In the genomic region with DNA sequence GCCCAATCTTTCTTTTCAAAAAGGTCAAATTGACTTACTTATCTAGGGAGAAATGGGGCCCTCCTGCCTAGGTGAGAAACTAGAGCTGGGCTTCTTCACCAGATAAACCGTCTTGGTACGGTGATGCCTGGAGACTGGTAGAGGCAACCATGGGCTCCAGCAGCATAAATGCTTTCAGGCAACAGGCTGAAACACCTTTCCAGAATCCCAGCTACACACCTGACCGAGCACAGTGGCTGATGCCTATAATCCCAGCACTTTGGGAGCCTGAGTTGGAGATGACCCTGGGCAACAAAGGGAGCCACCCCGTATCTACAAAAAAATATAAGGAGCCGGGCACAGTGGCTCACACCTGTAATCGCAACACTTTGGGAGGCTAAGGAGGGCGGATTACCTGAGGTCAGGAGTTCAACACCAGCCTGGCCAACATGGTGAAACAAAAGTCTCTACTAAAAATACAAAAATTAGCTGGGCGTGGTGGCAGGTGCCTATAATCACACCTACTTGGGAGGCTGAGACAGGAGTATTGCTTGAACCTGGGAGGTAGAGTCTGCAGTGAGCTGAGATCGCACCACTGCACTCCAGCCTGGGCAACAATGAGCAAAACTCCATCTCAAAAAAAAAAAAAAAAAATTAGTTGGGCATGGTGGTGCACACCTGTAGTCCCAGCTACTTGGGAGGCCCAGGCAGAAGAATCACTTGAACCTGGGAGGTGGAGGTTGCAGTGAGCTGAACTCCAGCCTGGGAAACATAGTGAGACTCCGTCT, we compare ENCODE assay signal across 14 cellular contexts. TPM values are rescaled to one million over a fixed set of nuclear protein-coding genes. Genes with fewer than 3 reads are reported as not detected.
A peak's percentile ranks its signal among the peaks of the same experiment; 100 is the strongest.
DNase-seq lines count a peak whose midpoint lies in the region; TF ChIP-seq lines count a peak whose summit lies in the region.
"Had no signal": no experiment of that assay in that cellular context is flagged by ENCODE, and none has a peak within 500 bp of the region (broad histone marks: within the 10 kb centered on the region; RNA-seq: fewer than 3 reads in every experiment).

No MANE protein-coding gene starts in this region.

- H3K27ac ChIP-seq in VCaP, result peak overlapping the region; percentile 99
- H3K27ac ChIP-seq: ascending aorta, BLaER1, coronary artery had no signal

- H3K4me3 Mint-ChIP-seq in neural crest cell, result peak overlapping the region; percentile 79
- H3K4me3 Mint-ChIP-seq: activated CD8-positive, alpha-beta T cell treated with anti-CD3 and anti-CD28 coated beads, Interleukin-2, amount 10 ng/mL, durations not matched to agents 7 days and 5 days; HFFc6; nephron had no signal

- peaks cover 5% of the 10 kb centered on the region for H3K27me3 Mint-ChIP-seq in neural crest cell (ENCODE audit: low read depth)

- no peaks in the 10 kb centered on the region for H3K9me3 Mint-ChIP-seq in neural crest cell
- H3K9me3 Mint-ChIP-seq: HFFc6, nephron had no signal

- DNase-seq in neural crest cell (ENCODE audit: low read depth, low spot score), result no peak
- DNase-seq in activated CD4-positive, alpha-beta T cell treated with anti-CD3 and anti-CD28 coated beads, Interleukin-2, amount 50 U/mL, for 48 hours, result no peak
- DNase-seq: activated CD8-positive, alpha-beta T cell treated with anti-CD3 and anti-CD28 coated beads, Interleukin-2, amount 10 ng/mL, durations not matched to agents 7 days and 5 days; activated gamma-delta T cell; DMS153; HFFc6; NCI-H1092; NCI-H2107; NCI-H69 had no signal

- no peak overlapping the region for H3K27ac Mint-ChIP-seq in neural crest cell (ENCODE audit: unreplicated experiment)
- H3K27ac Mint-ChIP-seq: activated CD8-positive, alpha-beta T cell treated with anti-CD3 and anti-CD28 coated beads, Interleukin-2, amount 10 ng/mL, durations not matched to agents 7 days and 5 days had no signal

- peaks cover 16% of the 10 kb centered on the region for H3K36me3 Mint-ChIP-seq in neural crest cell (ENCODE audit: low read depth)

- TF ChIP-seq CTCF in VCaP (conservative IDR thresholded peaks at IDR 0.05) (no peak), neural crest cell (conservative IDR thresholded peaks at IDR 0.05) (no peak)

- peaks cover 23% of the 10 kb centered on the region for H3K4me1 Mint-ChIP-seq in neural crest cell

RNA-seq across cellular contexts. Expression of a gene that starts 8.0 kb away (rescaled TPM):
- total RNA-seq in neural crest cell, result 163 and 172 TPM in 2 replicates

RNA-seq across cellular contexts. Expression of a gene that starts 23.2 kb away (rescaled TPM):
- 6.2 and 6.3 TPM in 2 replicates for total RNA-seq in neural crest cell

RNA-seq across cellular contexts. Expression of a gene that starts 25.8 kb away (rescaled TPM):
- total RNA-seq in neural crest cell, result 6.1 and 6.3 TPM in 2 replicates
- total RNA-seq: ascending aorta had no signal

RNA-seq across cellular contexts. Expression of a gene that starts 32.0 kb away (rescaled TPM):
- total RNA-seq in neural crest cell, result 1,750 and 1,862 TPM in 2 replicates

RNA-seq across cellular contexts. Expression of a gene that starts 34.1 kb away (rescaled TPM):
- total RNA-seq in neural crest cell, result 83.5 and 87.4 TPM in 2 replicates
